ENCODE assay signal across 8 cellular contexts in the genomic region with DNA sequence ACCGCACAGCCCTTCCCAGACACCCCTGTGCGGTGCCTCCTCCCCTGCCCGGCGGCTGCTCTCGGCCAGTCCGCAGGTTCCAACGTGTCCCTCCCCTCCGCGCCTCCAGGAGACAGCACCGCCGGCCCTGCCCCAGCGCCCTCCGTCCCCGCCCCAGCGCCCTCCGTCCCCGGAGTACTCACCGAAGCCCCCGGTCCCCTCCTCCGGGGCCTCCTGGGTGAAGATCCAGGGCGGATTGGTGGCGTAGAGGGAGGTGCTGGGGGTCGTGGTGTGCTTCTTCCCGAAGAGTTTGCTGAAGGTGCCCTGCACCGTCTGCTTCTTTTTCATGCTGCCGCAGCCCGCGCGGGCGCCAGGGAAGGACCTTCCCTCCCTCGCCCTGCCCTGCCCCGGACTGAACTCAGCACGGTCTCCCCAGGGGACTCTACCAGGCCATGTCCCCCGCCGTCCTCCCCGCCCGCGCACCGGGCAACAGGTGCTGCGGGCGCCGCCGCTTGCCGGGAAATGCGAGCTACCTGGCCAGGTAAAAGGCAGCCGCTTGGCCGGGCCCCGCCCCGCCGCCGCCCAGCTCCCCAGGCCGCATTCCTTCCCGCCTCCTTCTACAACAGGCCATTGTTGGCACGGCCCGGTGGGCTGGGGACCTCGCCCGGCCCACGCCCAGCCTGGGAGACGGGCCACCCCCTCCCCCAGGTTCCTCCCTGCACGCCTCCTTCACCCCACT. TPM values are rescaled to one million over a fixed set of nuclear protein-coding genes. Genes with fewer than 3 reads are reported as not detected.
DNase-seq lines count a peak whose midpoint lies in the region; ATAC-seq and TF ChIP-seq lines count a peak whose summit lies in the region.

A gene with protein sequence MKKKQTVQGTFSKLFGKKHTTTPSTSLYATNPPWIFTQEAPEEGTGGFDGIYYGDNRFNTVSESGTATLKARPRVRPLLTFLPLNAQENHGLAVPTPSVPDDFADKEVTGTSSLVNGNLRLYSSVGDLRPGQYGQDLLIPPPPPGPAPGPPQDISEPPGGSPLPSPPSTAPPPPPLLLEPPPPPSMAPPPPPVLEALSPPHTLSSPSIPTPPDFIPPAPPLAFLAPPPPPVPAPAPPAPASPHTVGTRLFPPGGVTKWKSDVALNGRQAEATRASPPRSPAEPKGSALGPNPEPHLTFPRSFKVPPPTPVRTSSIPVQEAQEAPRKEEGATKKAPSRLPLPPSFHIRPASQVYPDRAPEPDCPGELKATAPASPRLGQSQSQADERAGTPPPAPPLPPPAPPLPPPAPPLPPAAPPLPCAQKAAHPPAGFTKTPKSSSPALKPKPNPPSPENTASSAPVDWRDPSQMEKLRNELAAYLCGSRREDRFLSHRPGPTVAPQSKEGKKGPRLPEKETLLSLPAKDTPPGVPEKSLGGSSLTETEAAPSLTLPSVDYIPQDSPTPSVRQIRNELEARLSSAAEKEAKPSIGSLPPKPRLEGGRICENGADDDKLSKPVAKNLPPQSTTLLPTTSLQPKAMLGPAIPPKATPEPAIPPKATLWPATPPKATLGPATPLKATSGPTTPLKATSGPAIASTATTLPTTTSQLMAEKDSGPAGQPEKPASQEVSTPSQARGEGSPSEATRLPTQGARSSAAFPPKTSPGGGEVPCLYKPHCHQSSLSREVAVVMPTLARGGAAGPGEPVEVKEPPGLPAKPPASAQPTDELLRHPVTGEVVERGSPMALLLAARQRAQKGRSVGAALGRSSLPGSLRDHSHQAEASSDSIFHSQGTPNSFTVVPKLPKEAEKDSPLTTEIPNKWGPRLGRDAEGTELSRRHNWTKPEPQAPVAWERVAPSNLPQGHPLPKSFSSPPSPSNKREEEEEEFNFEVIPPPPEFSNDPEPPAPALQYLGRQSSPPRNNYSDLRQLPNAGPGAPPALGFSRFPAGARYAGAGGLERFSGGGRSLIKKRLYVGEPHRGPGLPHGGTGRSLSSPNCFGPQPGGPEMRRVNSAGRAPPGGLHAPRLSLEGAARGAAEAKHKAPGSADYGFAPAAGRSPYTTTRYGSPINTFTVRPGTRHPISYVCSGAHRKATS (minus strand): TSS at position 503 of the 718 bp plus-strand sequence. CDS start 176 bp downstream, at position 327.

- DNase-seq in AG09319 (ENCODE audit: extremely low read depth, low read depth) (no peak), brain microvascular endothelial cell (no peak), kidney epithelial cell (ENCODE audit: low read depth) (no peak), testis (no peak), T-helper 2 cell (no peak)

- no peak for TF ChIP-seq POLR2A in testis (IDR thresholded peaks at IDR 0.05)

- H3K27ac ChIP-seq in brain microvascular endothelial cell (peak within 1 kb of the TSS; percentile 91), testis (no peak within 1 kb of the TSS)

- peaks cover 9 to 14% (median 10%) of the 10 kb centered on the region in 3 donors for H3K4me1 Mint-ChIP-seq in IgD-negative memory B cell

- peak within 1 kb of the TSS; percentile 18 to 93 (median 73) for H3K4me3 Mint-ChIP-seq in IgD-negative memory B cell

- TF ChIP-seq CTCF in AG09319 (IDR thresholded peaks at IDR 0.05; ENCODE audit: low read depth, low read length): peak; percentile 2; the same call in 1 of the 2 replicates
- peak; percentile 7 for TF ChIP-seq CTCF in brain microvascular endothelial cell (IDR thresholded peaks at IDR 0.05; ENCODE audit: low read depth, low read length, missing control alignments)
- TF ChIP-seq CTCF in kidney epithelial cell (IDR thresholded peaks at IDR 0.05; ENCODE audit: insufficient read depth, low read length, poor library complexity, severe bottlenecking): no peak
- TF ChIP-seq CTCF in testis (IDR thresholded peaks at IDR 0.05): no peak

- no peaks in the 10 kb centered on the region for H3K36me3 Mint-ChIP-seq in IgD-negative memory B cell

- no peaks in the 10 kb centered on the region for H3K9me3 ChIP-seq in testis

- in situ Hi-C loops in brain microvascular endothelial cell (cut with HindIII; ENCODE audit: low pct_ligation_motif_present, low sequenced_read_pairs): no loop called here

- H3K4me1 ChIP-seq in testis: peaks cover 9% of the 10 kb centered on the region

- peaks cover 0 to 1% (median 0%) of the 10 kb centered on the region in 3 donors for H3K9me3 Mint-ChIP-seq in IgD-negative memory B cell

- intact Hi-C loops in testis (cut with DNase I; ENCODE audit: low total_unique reads): no loop called here

- WGBS in testis, 2 donors: 3% methylated on average over 21 to 58 of the region's 60 CpGs

- H3K36me3 ChIP-seq in brain microvascular endothelial cell (replicated peaks) (no peaks in the 10 kb centered on the region), kidney epithelial cell (ENCODE audit: control insufficient read depth, insufficient read depth, low read length) (no peaks in the 10 kb centered on the region), testis (ENCODE audit: low read depth, missing control alignments) (no peaks in the 10 kb centered on the region)

- no peaks in the 10 kb centered on the region for H3K27me3 ChIP-seq in brain microvascular endothelial cell (replicated peaks)
- H3K27me3 ChIP-seq in kidney epithelial cell (ENCODE audit: control insufficient read depth, insufficient read depth, low read length): no peaks in the 10 kb centered on the region
- H3K27me3 ChIP-seq in testis: no peaks in the 10 kb centered on the region

- H3K4me3 ChIP-seq in brain microvascular endothelial cell (ENCODE audit: low read depth, low read length): peak within 1 kb of the TSS; percentile 70
- peak within 1 kb of the TSS; percentile 61 for H3K4me3 ChIP-seq in kidney epithelial cell (ENCODE audit: low read depth, low read length)
- H3K4me3 ChIP-seq in testis: peak within 1 kb of the TSS; percentile 31 to 56

- ATAC-seq in HG02884 (IDR thresholded peaks at IDR 0.05; ENCODE audit: unreplicated experiment) (no peak), HG03175 (IDR thresholded peaks at IDR 0.05; ENCODE audit: unreplicated experiment) (no peak)

- no peak within 1 kb of the TSS for H3K27ac Mint-ChIP-seq in IgD-negative memory B cell

- H3K27me3 Mint-ChIP-seq in IgD-negative memory B cell: peaks cover 29% of the 10 kb centered on the region

RNA-seq across cellular contexts. Expression of the gene that starts here (rescaled TPM):
- not detected for polyA plus RNA-seq in IgD-negative memory B cell
- total RNA-seq in kidney epithelial cell: 18.9 and 24.2 TPM in 2 replicates
- total RNA-seq in testis: 1 to 10 TPM; 1.1 to 1.3 TPM
- 2.0 TPM for polyA plus RNA-seq in testis (ENCODE audit: insufficient read depth, low read depth, low replicate concordance)

Comparison
In these comparisons a context has a peak if more than half of its experiments do, and no peak if none do; other contexts are left out.
1. CTCF ChIP-seq: peak in AG09319 (single experiment) and brain microvascular endothelial cell (single experiment); none in kidney epithelial cell (single experiment) and testis (0 of 3).
2. Peak in every context shown above with its lines, with median percentiles within 50 percentile points of each other: H3K4me3 ChIP-seq.